In the genomic region with DNA sequence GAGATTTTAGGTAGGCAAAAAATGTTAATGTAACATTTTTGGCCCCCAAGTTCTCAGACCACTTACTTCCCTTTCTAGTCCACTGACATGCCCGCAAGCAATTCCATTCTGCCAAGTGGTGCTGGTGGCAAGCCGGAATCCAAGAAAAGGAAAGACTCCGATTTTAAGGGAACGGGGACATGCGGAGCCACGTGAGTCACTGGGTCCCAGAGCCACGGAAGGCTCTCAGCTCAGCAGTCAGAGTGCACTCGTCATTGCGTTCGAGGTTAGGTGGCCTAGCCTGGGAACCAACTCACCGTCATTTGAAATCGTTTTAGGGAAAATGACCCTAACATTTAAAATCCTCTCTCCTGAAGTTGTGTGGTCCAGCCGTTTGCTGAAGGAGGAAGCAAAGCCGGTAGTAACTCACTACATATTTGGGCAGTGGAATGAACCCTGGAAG, we compare ENCODE assay signal across 8 cellular contexts. TPM values are rescaled to one million over a fixed set of nuclear protein-coding genes. Genes with fewer than 3 reads are reported as not detected.
A peak's percentile ranks its signal among the peaks of the same experiment; 100 is the strongest.
DNase-seq lines count a peak whose midpoint lies in the region; ATAC-seq and FAIRE-seq lines count a peak whose summit lies in the region.

No MANE protein-coding gene starts in this region.

- no peaks in the 10 kb centered on the region for H3K9me3 Mint-ChIP-seq in activated T-cell treated with anti-CD3 and anti-CD28 coated beads, Interleukin-2, amount 50 U/mL, for 24 hours

- H3K27me3 Mint-ChIP-seq in activated T-cell treated with anti-CD3 and anti-CD28 coated beads, Interleukin-2, amount 50 U/mL, for 24 hours: peaks cover under 1% of the 10 kb centered on the region

- in situ Hi-C loops in KBM-7 (cut with MboI; ENCODE audit: low pct_unique_long_range_greater_than_20kb, low sequenced_read_pairs): no loop called here

- H3K4me2 ChIP-seq in neuronal stem cell (ENCODE audit: insufficient read depth, low read length, poor library complexity, severe bottlenecking): peak overlapping the region; percentile 56

- peaks cover 3 to 4% of the 10 kb centered on the region in 2 donors for H3K4me1 ChIP-seq in neuronal stem cell (ENCODE audit: control insufficient read depth in 2 of 2, insufficient read depth in 1 of 2, low read depth in 1 of 2, low read length in 2 of 2)

- no peak overlapping the region for H2BK15ac ChIP-seq in neuronal stem cell (ENCODE audit: low read length)

- H4K91ac ChIP-seq in neuronal stem cell (ENCODE audit: low read depth, low read length, poor library complexity): no peak overlapping the region

- H3K14ac ChIP-seq in neuronal stem cell (ENCODE audit: low read length): no peak overlapping the region

- peak overlapping the region; percentile 88 for H3K27ac Mint-ChIP-seq in activated T-cell treated with anti-CD3 and anti-CD28 coated beads, Interleukin-2, amount 50 U/mL, for 24 hours

- H3K23ac ChIP-seq in neuronal stem cell (ENCODE audit: low read depth, low read length, poor library complexity): no peak overlapping the region

- H3K4me3 Mint-ChIP-seq in activated T-cell treated with anti-CD3 and anti-CD28 coated beads, Interleukin-2, amount 50 U/mL, for 24 hours: peak overlapping the region; percentile 97

- peak overlapping the region; percentile 96 for H3K27ac ChIP-seq in neuronal stem cell (replicated peaks; ENCODE audit: low read length)

- no peaks in the 10 kb centered on the region for H3K36me3 ChIP-seq in neuronal stem cell (replicated peaks in 1 of 2; ENCODE audit: control insufficient read depth in 2 of 2, insufficient read depth in 2 of 2, low read length in 2 of 2)

- no peak overlapping the region for H2BK5ac ChIP-seq in neuronal stem cell (ENCODE audit: low read length)

- peaks cover 29% of the 10 kb centered on the region for H3K4me1 Mint-ChIP-seq in activated T-cell treated with anti-CD3 and anti-CD28 coated beads, Interleukin-2, amount 50 U/mL, for 24 hours (ENCODE audit: low read depth)

- no peak overlapping the region for H2BK12ac ChIP-seq in neuronal stem cell (ENCODE audit: low read length)

- H3K9me3 ChIP-seq in neuronal stem cell (replicated peaks in 1 of 2; ENCODE audit: control insufficient read depth in 2 of 2, insufficient read depth in 1 of 2, low read depth in 1 of 2, low read length in 2 of 2): peaks cover 0 to 3% of the 10 kb centered on the region in 2 donors

- no peak overlapping the region for H2AK5ac ChIP-seq in neuronal stem cell (ENCODE audit: low read depth, low read length)

- H2BK120ac ChIP-seq in neuronal stem cell (ENCODE audit: low read depth, low read length): no peak overlapping the region

- peak overlapping the region; percentile 77 to 79 for H3K4me3 ChIP-seq in neuronal stem cell (ENCODE audit: low read length in 2 of 2)

- no peak for FAIRE-seq in frontal cortex (lab: Jason Lieb, UNC)

- peaks cover 14% of the 10 kb centered on the region for H3K36me3 Mint-ChIP-seq in activated T-cell treated with anti-CD3 and anti-CD28 coated beads, Interleukin-2, amount 50 U/mL, for 24 hours (ENCODE audit: low read depth)

- peak overlapping the region; percentile 99 for H2AFZ ChIP-seq in neuronal stem cell (ENCODE audit: low read length)

- peak overlapping the region; percentile 90 for H3K18ac ChIP-seq in neuronal stem cell (ENCODE audit: low read length)

- ATAC-seq in GM19324 (IDR thresholded peaks at IDR 0.05; ENCODE audit: low FRiP score, unreplicated experiment): no peak

- peaks cover 0 to 6% (median 0%) of the 10 kb centered on the region in 3 experiments for H3K27me3 ChIP-seq in neuronal stem cell (ENCODE audit: control insufficient read depth in 3 of 3, insufficient read depth in 3 of 3, low read depth in 1 of 3, low read length in 3 of 3)

- H3K9ac ChIP-seq in neuronal stem cell (ENCODE audit: low read depth, low read length, poor library complexity): peak overlapping the region; percentile 88

- H4K8ac ChIP-seq in neuronal stem cell (ENCODE audit: low read depth, low read length): no peak overlapping the region

- WGBS in neuronal stem cell (ENCODE audit: extremely low coverage in 2 of 2, insufficient read length in 2 of 2, insufficient replicate concordance in 1 of 2), 2 donors: no CpG with 5 or more reads among the region's 14 CpGs

- no peak overlapping the region for H3K4ac ChIP-seq in neuronal stem cell (ENCODE audit: low read length)

- peak; percentile 67 for DNase-seq in DMS53 (lab: John Stamatoyannopoulos, UW)
- peak; percentile 49 for DNase-seq in KBM-7
- DNase-seq in activated T-cell treated with anti-CD3 and anti-CD28 coated beads, Interleukin-2, amount 50 U/mL, for 24 hours: no peak
- peak; percentile 28 to 38 for DNase-seq in frontal cortex (ENCODE audit: low spot score in 2 of 2)
- DNase-seq in neuronal stem cell (ENCODE audit: low spot score): peak; percentile 27
- no peak for DNase-seq in SKM-1 (lab: John Stamatoyannopoulos, UW; ENCODE audit: unreplicated experiment)
- no peak for DNase-seq in NK-92 treated with Interleukin-12 subunit alpha and Interleukin-12 subunit beta, amount 100 ng/mL, for 24 hours (lab: John Stamatoyannopoulos, UW)

- H3K79me1 ChIP-seq in neuronal stem cell (ENCODE audit: low read depth, low read length): no peaks in the 10 kb centered on the region

RNA-seq across cellular contexts. Expression of a gene that starts 0.7 kb away (rescaled TPM):
- 25.3 TPM for total RNA-seq in frontal cortex
- 8.5 TPM for polyA plus RNA-seq in neuronal stem cell (2013, experiment 1 of 2)
- polyA plus RNA-seq in neuronal stem cell (2013, experiment 2 of 2): 9.1 TPM

RNA-seq across cellular contexts. Expression of a gene that starts 41.4 kb away (rescaled TPM):
- total RNA-seq in frontal cortex: 46.5 TPM
- 73.6 TPM for polyA plus RNA-seq in neuronal stem cell (2013, experiment 1 of 2)
- 73.4 TPM for polyA plus RNA-seq in neuronal stem cell (2013, experiment 2 of 2)

Comparison
In these comparisons a context has a peak if more than half of its experiments do, and no peak if none do; other contexts are left out.
1. DNase-seq: peak in DMS53 (single experiment), KBM-7 (single experiment), frontal cortex (2 of 2) and neuronal stem cell (single experiment); none in activated T-cell treated with anti-CD3 and anti-CD28 coated beads, Interleukin-2, amount 50 U/mL, for 24 hours (single experiment), SKM-1 (single experiment) and NK-92 treated with Interleukin-12 subunit alpha and Interleukin-12 subunit beta, amount 100 ng/mL, for 24 hours (single experiment).